In the genomic region with DNA sequence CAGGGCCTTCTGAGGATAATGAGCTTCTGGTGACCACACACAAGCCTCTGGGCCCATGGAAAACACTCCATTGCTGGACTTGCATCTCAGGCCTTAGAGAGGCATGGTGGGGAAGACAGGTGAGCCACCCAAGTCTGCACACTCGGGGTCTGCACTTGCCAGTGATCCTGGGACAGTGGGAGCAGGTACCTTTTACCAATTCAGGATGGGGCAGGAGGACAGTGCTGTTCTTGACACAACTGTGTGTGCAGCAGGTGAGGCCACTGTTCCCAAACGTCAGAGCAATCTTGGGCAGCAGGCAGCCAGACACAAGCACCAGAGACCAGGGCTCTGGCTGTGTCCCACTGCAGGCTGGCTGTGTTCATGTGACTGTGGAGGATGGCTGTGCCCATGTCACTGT, we compare ENCODE assay signal across 15 cellular contexts.
"Had no signal": no experiment of that assay in that cellular context is flagged by ENCODE, and none has a peak within 500 bp of the region (broad histone marks: within the 10 kb centered on the region; RNA-seq: fewer than 3 reads in every experiment).

No MANE protein-coding gene starts in this region.

- FAIRE-seq: islet of Langerhans had no signal

- H3K27me3 ChIP-seq: transverse colon had no signal

- H3K4me1 ChIP-seq: transverse colon had no signal

- DNase-seq: activated CD4-positive, alpha-beta T cell treated with anti-CD3 and anti-CD28 coated beads, Interleukin-2, amount 10 ng/mL, durations not matched to agents 24 days and 14 days; activated CD8-positive, alpha-beta memory T cell treated with anti-CD3 and anti-CD28 coated beads for 24 hours; activated effector memory CD4-positive, alpha-beta T cell treated with Interleukin-2 at 50 U/mL for 16 hours; activated naive CD4-positive, alpha-beta T cell treated with anti-CD3 and anti-CD28 coated beads, Interleukin-2, amount 50 U/mL, for 16 hours; activated T-cell treated with anti-CD3 and anti-CD28 coated beads for 4 hours; naive thymus-derived CD4-positive, alpha-beta T cell; nucleus accumbens; stimulated activated CD4-positive, alpha-beta T cell treated with anti-CD3 and anti-CD28 coated beads, Interleukin-2, amount 100 ng/mL, for 48 hours; stimulated activated naive B cell treated with anti-CD40 and anti-IgM and Interleukin-4, amounts not matched to agents 10 μg/mL and 1 μg/mL and 100 μg/mL, for 72 hours; substantia nigra; transverse colon had no signal

- H3K36me3 ChIP-seq: transverse colon had no signal

- H3K9me3 ChIP-seq: mucosa of descending colon, transverse colon had no signal

- H3K27ac ChIP-seq: dorsolateral prefrontal cortex, transverse colon had no signal

- ATAC-seq: left lobe of liver; mucosa of descending colon; naive thymus-derived CD4-positive, alpha-beta T cell; stimulated activated naive B cell treated with anti-CD40 and anti-IgM and Interleukin-4, amounts not matched to agents 10 μg/mL and 1 μg/mL and 100 μg/mL, for 72 hours had no signal

- H3K4me3 ChIP-seq: dorsolateral prefrontal cortex, mucosa of descending colon, transverse colon had no signal
